ENCODE assay signal across 8 cellular contexts in the genomic region with DNA sequence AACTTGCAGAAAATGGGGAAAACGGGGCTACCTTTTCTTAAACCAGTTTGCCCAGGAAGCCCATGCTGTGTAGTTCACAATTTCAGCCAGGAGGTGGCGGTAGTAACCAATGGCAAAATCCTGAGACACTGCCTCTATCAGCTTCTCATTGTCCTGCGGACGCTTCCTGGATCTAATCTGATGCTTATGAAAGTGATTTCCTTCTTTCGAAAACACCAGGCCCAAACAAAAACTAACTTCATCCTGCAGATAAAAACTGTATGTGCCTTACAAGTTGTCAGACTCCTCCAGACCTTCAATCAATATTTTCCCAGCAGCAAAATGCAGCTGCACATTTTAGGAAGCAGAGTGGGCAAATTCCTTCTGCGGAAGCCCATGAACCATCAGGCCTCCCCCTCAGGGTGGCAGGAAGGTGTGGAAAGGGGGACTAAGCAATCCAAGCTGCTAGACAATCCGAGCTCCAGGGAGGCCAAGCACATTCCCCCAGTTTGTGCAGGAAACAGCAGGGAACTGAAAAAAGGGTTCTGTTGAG.
DNase-seq lines count a peak whose midpoint lies in the region; ATAC-seq and TF ChIP-seq lines count a peak whose summit lies in the region.

No MANE protein-coding gene starts in this region.

- WGBS in iPS DF 6.9 (ENCODE audit: insufficient coverage, insufficient read length): no CpG with 5 or more reads among the region's 7 CpGs
- 20% methylated on average over 7 of the region's 7 CpGs for WGBS in smooth muscle cell (ENCODE audit: low lambda C conversion rate)

- no peaks in the 10 kb centered on the region for H3K36me3 ChIP-seq in BLaER1 treated with 17β-estradiol and CSF1 and Interleukin-3, amounts not matched to agents 10 nM and 100 nM
- H3K36me3 ChIP-seq in iPS DF 6.9 (ENCODE audit: control insufficient read depth, insufficient read depth, low read length) (no peaks in the 10 kb centered on the region), smooth muscle cell (ENCODE audit: low read depth) (no peaks in the 10 kb centered on the region)

- H3K4me3 ChIP-seq in BLaER1 treated with 17β-estradiol and CSF1 and Interleukin-3, amounts not matched to agents 10 nM and 100 nM: no peak overlapping the region
- H3K4me3 ChIP-seq in iPS DF 6.9 (ENCODE audit: low read length) (no peak overlapping the region), smooth muscle cell (no peak overlapping the region)

- no peaks in the 10 kb centered on the region for H3K79me2 ChIP-seq in smooth muscle cell (ENCODE audit: low read depth)

- peak; percentile 93 for TF ChIP-seq CTCF in smooth muscle cell (IDR thresholded peaks at IDR 0.05; ENCODE audit: borderline replicate concordance, insufficient read depth, poor library complexity, severe bottlenecking)

- H3K27me3 ChIP-seq in BLaER1 treated with 17β-estradiol and CSF1 and Interleukin-3, amounts not matched to agents 10 nM and 100 nM: no peaks in the 10 kb centered on the region
- H3K27me3 ChIP-seq in iPS DF 6.9 (ENCODE audit: control insufficient read depth, insufficient read depth, low read length) (no peaks in the 10 kb centered on the region), smooth muscle cell (ENCODE audit: low read depth) (no peaks in the 10 kb centered on the region)

- H3F3A ChIP-seq in smooth muscle cell (ENCODE audit: low read depth): no peaks in the 10 kb centered on the region

- H3K27ac ChIP-seq in BLaER1 treated with 17β-estradiol and CSF1 and Interleukin-3, amounts not matched to agents 10 nM and 100 nM: peak overlapping the region in 9 of 11 experiments; percentile 32 to 71 (median 56); a peak in 16 of 22 replicates
- H3K27ac ChIP-seq in iPS DF 6.9 (ENCODE audit: low read length) (no peak overlapping the region), smooth muscle cell (ENCODE audit: low read depth) (no peak overlapping the region)

- H3K9me3 ChIP-seq in BLaER1 treated with 17β-estradiol and CSF1 and Interleukin-3, amounts not matched to agents 10 nM and 100 nM (replicated peaks in 1 of 11): peaks cover 0 to 6% (median 0%) of the 10 kb centered on the region in 11 experiments; a peak in 4 of 22 replicates
- H3K9me3 ChIP-seq in iPS DF 6.9 (ENCODE audit: control insufficient read depth, insufficient read depth, low read length) (no peaks in the 10 kb centered on the region), smooth muscle cell (replicated peaks; ENCODE audit: low read depth) (no peaks in the 10 kb centered on the region)

- peak overlapping the region in 10 of 11 experiments; percentile 1 to 65 (median 43); a peak in 13 of 22 replicates for H3K9ac ChIP-seq in BLaER1 treated with 17β-estradiol and CSF1 and Interleukin-3, amounts not matched to agents 10 nM and 100 nM
- no peak overlapping the region for H3K9ac ChIP-seq in smooth muscle cell (ENCODE audit: low read depth)

- peak overlapping the region; percentile 65 for H2AFZ ChIP-seq in smooth muscle cell (ENCODE audit: low read depth)

- DNase-seq in NCI-H146 treated with DMSO at 0.1 percent for 48 hours (lab: John Stamatoyannopoulos, UW; ENCODE audit: unreplicated experiment) (peak; percentile 69), T1000 (lab: John Stamatoyannopoulos, UW) (peak; percentile 45), astrocyte of the hippocampus (ENCODE audit: low read depth, low spot score) (peak; percentile 83), iPS DF 6.9 (ENCODE audit: low read depth, low spot score) (peak; percentile 81), smooth muscle cell (lab: John Stamatoyannopoulos, UW; ENCODE audit: unreplicated experiment) (peak; percentile 42)

- H3K4me1 ChIP-seq in BLaER1 treated with 17β-estradiol and CSF1 and Interleukin-3, amounts not matched to agents 10 nM and 100 nM: peaks cover 38 to 57% (median 47%) of the 10 kb centered on the region in 10 experiments
- H3K4me1 ChIP-seq in iPS DF 6.9 (ENCODE audit: control insufficient read depth, insufficient read depth, low read length) (peaks cover 7% of the 10 kb centered on the region), smooth muscle cell (ENCODE audit: low read depth) (no peaks in the 10 kb centered on the region)

- ATAC-seq in GM21529 (IDR thresholded peaks at IDR 0.05; ENCODE audit: unreplicated experiment): peak; percentile 75
- no peak for ATAC-seq in GM18873 (IDR thresholded peaks at IDR 0.05; ENCODE audit: low FRiP score, unreplicated experiment)

- H4K20me1 ChIP-seq in BLaER1 treated with 17β-estradiol and CSF1 and Interleukin-3, amounts not matched to agents 10 nM and 100 nM: no peaks in the 10 kb centered on the region
- no peaks in the 10 kb centered on the region for H4K20me1 ChIP-seq in smooth muscle cell (ENCODE audit: low read depth)

- H3K4me2 ChIP-seq in BLaER1 treated with 17β-estradiol and CSF1 and Interleukin-3, amounts not matched to agents 10 nM and 100 nM: peak overlapping the region; percentile 39 to 87 (median 67)
- peak overlapping the region; percentile 39 for H3K4me2 ChIP-seq in smooth muscle cell

Comparison
In these comparisons a context has a peak if more than half of its experiments do, and no peak if none do; other contexts are left out.
1. H3K27ac ChIP-seq: peak in BLaER1 treated with 17β-estradiol and CSF1 and Interleukin-3, amounts not matched to agents 10 nM and 100 nM (9 of 11); none in iPS DF 6.9 (single experiment) and smooth muscle cell (single experiment).
2. Peak in every context shown above with its lines, with median percentiles within 50 percentile points of each other: DNase-seq.